In the genomic region with DNA sequence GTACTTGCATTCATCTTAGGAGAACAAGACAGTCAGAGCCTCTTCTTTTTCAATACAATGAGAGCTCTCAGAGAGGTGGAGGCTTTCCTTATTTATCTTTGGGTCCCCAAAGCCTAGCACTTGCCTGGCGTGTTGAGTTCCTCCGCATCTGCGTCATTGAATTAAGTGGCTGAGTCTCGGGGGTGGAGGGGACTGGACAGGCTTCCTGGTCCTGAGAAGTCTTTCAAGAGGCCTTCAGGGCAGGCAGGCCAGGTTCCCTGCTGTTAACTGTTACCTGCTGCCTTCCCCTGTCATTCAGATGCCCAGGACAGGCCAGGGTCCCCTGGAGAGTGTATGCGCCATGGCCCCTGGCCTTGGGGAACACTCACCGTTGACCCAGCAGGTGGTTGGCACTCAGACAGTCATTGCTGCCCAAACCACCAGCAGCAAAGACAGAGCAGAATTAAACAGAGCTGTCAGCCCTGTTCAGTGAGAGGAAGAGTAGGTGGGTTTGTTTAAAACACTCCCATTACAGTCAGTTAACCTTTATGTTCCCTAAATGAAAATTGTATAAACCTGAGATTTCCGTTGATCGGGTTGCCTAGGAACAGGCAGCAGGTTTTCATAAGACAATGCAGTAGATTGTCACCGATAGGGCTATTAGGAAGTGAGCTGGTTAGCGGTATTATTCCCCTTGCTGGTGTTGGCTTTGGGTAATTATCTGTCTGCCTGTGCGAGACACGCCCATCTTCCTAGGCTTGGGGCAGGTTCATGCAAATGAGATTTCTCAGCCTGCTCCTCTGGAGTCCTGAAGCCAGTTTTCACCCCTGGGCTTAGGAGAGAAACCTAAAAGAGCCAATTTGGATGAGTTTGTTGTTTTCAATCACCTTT, we compare ENCODE assay signal across 8 cellular contexts.
DNase-seq lines count a peak whose midpoint lies in the region; ATAC-seq, FAIRE-seq and TF ChIP-seq lines count a peak whose summit lies in the region.

No MANE protein-coding gene starts in this region.

- H2AFZ ChIP-seq in GM12878 (ENCODE audit: control insufficient read depth, low read depth, low read length), result no peak overlapping the region

- in situ Hi-C loops in GM12878 (cut with MboI), result no loop called here

- TF ChIP-seq POLR2A in GM12878 (IDR thresholded peaks at IDR 0.05; ENCODE audit: low read depth, low read length), result no peak

- peak; percentile 98 for ATAC-seq in GM12878
- no peak for ATAC-seq in HG03378 (IDR thresholded peaks at IDR 0.05; ENCODE audit: unreplicated experiment)

- no peak for TF ChIP-seq RAD21 in GM12878 (IDR thresholded peaks at IDR 0.05; ENCODE audit: insufficient read depth, low read depth, low read length)

- no peak; a peak in 1 of 4 replicates for TF ChIP-seq EP300 in GM12878 (IDR thresholded peaks at IDR 0.05; ENCODE audit: borderline replicate concordance in 1 of 2, control insufficient read depth in 1 of 2, low read depth in 2 of 2, low read length in 2 of 2)

- no peak for FAIRE-seq in GM12878 (lab: Jason Lieb, UNC)
- FAIRE-seq in small intestine (lab: Jason Lieb, UNC), result no peak
- no peak for FAIRE-seq in GM19239 (lab: Jason Lieb, UNC)

- no peaks in the 10 kb centered on the region for H4K20me1 ChIP-seq in GM12878 (ENCODE audit: control insufficient read depth, insufficient read depth)

- no peaks in the 10 kb centered on the region for H3K79me2 ChIP-seq in GM12878 (ENCODE audit: control insufficient read depth, insufficient read depth, low read length)

- TF ChIP-seq CTCF in GM12878 (IDR thresholded peaks at IDR 0.05 in 2 of 3, conservative IDR thresholded peaks at IDR 0.05 in 1 of 3; ENCODE audit: control insufficient read depth in 2 of 3, extremely low read depth in 1 of 3, insufficient read depth in 1 of 3, low read depth in 3 of 3, low read length in 3 of 3), result no peak

- POLR2A ChIA-PET in GM12878 (lab: Charles Lee), result interaction anchor here (0.6 kb wide), 1 partner anchor 1715 kb away, joined by 3 read pairs; no protein-coding TSS in a partner anchor

- WGBS in GM12878 (ENCODE audit: insufficient coverage, insufficient replicate concordance, low lambda C conversion rate, missing lambda C conversion rate), result 90% methylated on average over 12 of the region's 12 CpGs
- 26 to 50% (median 37%) methylated on average over 7 of the region's 12 CpGs for WGBS in small intestine, 3 donors

- RAD21 ChIA-PET in GM12878 (lab: Charles Lee; ENCODE audit: unreplicated experiment), result interaction anchor here (0.8 to 1.6 kb wide), 4 partner anchors 8 to 369 kb away, joined by 3 to 4 read pairs (median 3); no protein-coding TSS in a partner anchor

- H3K9ac ChIP-seq in GM12878 (ENCODE audit: control insufficient read depth, insufficient read depth, low read length), result no peak overlapping the region

- intact Hi-C loops in GM12878 (cut with micrococcal nuclease; ENCODE audit: unreplicated experiment), result no loop called here

- no peak overlapping the region for H3K4me2 ChIP-seq in GM12878 (ENCODE audit: control insufficient read depth, insufficient read depth)

- no peaks in the 10 kb centered on the region; the same call in 2 of the 3 replicates for H3K9me3 ChIP-seq in GM12878 (replicated peaks; ENCODE audit: control insufficient read depth, insufficient read depth, low read length)
- H3K9me3 ChIP-seq in small intestine (ENCODE audit: control insufficient read depth, low read depth), result no peaks in the 10 kb centered on the region

- H3K27ac ChIP-seq in GM12878 (ENCODE audit: control insufficient read depth, insufficient read depth) (no peak overlapping the region; the same call in 1 of the 2 replicates), small intestine (ENCODE audit: low read depth in 1 of 2, low read length in 1 of 2) (no peak overlapping the region), caudate nucleus (ENCODE audit: low read depth, low read length) (no peak overlapping the region)

- H3K27me3 ChIP-seq in GM12878 (replicated peaks in 1 of 2; ENCODE audit: control insufficient read depth in 2 of 2, insufficient read depth in 2 of 2, low read length in 1 of 2) (no peaks in the 10 kb centered on the region), small intestine (ENCODE audit: control insufficient read depth in 2 of 2, insufficient read depth in 2 of 2, low read length in 2 of 2) (no peaks in the 10 kb centered on the region)

- peak; percentile 16 for DNase-seq in NCI-H345 (lab: John Stamatoyannopoulos, UW)
- no peak for DNase-seq in NCI-H345 treated with DMSO at 0.1 percent for 48 hours (lab: John Stamatoyannopoulos, UW; ENCODE audit: unreplicated experiment)
- DNase-seq in NCI-H2171 (lab: John Stamatoyannopoulos, UW), result peak; percentile 32
- peak; percentile 38 for DNase-seq in GM12878 (ENCODE audit: low read depth, low spot score)
- peak; percentile 23 for DNase-seq in small intestine
- DNase-seq in GM19239 (ENCODE audit: insufficient read length, low spot score), result no peak
- no peak for DNase-seq in caudate nucleus (lab: John Stamatoyannopoulos, UW)

- SMC1A ChIA-PET in GM12878 (lab: Charles Lee; ENCODE audit: uncharacterized antibody, unreplicated experiment), result interaction anchor here (0.7 to 3.1 kb wide), 3 partner anchors 10 to 157 kb away, joined by 3 to 12 read pairs (median 10); no protein-coding TSS in a partner anchor

- CTCF ChIA-PET in GM12878 (lab: Yijun Ruan, JAX), result interaction anchor here (0.5 to 2.6 kb wide), 11 partner anchors 10 to 510 kb away, joined by 3 to 11 read pairs (median 4); no protein-coding TSS in a partner anchor

- no TSS peak for BruUV-seq in GM12878 (replicated peaks; lab: Mats Ljungman, UMichigan)

- H3K4me3 ChIP-seq in GM12878 (no peak overlapping the region), small intestine (ENCODE audit: low read depth in 1 of 2, low read length in 2 of 2) (no peak overlapping the region)

- H3K36me3 ChIP-seq in GM12878 (ENCODE audit: control insufficient read depth in 2 of 2, insufficient read depth in 2 of 2, low read length in 1 of 2), result peaks cover 4 to 6% of the 10 kb centered on the region in 2 experiments
- peaks cover 0 to 2% of the 10 kb centered on the region in 2 donors for H3K36me3 ChIP-seq in small intestine (ENCODE audit: control insufficient read depth in 2 of 2, insufficient read depth in 2 of 2, low read length in 2 of 2)

- H3K4me1 ChIP-seq in GM12878 (ENCODE audit: control insufficient read depth, insufficient read depth, low read length), result peaks cover 4% of the 10 kb centered on the region
- H3K4me1 ChIP-seq in small intestine (ENCODE audit: control insufficient read depth in 2 of 2, insufficient read depth in 1 of 2, low read depth in 1 of 2, low read length in 1 of 2), result no peaks in the 10 kb centered on the region

TF ChIP-seq in GM12878, 131 proteins besides CTCF, POLR2A, EP300 and RAD21 (continues in another document):
- TF ChIP-seq ZSCAN29 (IDR thresholded peaks at IDR 0.05), result no peak
- peak; percentile 84 for TF ChIP-seq RFX5 (IDR thresholded peaks at IDR 0.05; ENCODE audit: low read depth, low read length)
- TF ChIP-seq, protein P1, sequence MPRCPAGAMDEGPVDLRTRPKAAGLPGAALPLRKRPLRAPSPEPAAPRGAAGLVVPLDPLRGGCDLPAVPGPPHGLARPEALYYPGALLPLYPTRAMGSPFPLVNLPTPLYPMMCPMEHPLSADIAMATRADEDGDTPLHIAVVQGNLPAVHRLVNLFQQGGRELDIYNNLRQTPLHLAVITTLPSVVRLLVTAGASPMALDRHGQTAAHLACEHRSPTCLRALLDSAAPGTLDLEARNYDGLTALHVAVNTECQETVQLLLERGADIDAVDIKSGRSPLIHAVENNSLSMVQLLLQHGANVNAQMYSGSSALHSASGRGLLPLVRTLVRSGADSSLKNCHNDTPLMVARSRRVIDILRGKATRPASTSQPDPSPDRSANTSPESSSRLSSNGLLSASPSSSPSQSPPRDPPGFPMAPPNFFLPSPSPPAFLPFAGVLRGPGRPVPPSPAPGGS (IDR thresholded peaks at IDR 0.05; ENCODE audit: borderline replicate concordance, insufficient read depth, low read depth, low read length, poor library complexity, severe bottlenecking), result peak; percentile 36
- TF ChIP-seq, protein P2, sequence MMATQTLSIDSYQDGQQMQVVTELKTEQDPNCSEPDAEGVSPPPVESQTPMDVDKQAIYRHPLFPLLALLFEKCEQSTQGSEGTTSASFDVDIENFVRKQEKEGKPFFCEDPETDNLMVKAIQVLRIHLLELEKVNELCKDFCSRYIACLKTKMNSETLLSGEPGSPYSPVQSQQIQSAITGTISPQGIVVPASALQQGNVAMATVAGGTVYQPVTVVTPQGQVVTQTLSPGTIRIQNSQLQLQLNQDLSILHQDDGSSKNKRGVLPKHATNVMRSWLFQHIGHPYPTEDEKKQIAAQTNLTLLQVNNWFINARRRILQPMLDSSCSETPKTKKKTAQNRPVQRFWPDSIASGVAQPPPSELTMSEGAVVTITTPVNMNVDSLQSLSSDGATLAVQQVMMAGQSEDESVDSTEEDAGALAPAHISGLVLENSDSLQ (IDR thresholded peaks at IDR 0.05), result peak; percentile 42; the same call in 1 of the 2 replicates
- TF ChIP-seq SPI1 (IDR thresholded peaks at IDR 0.05; ENCODE audit: borderline replicate concordance, insufficient read depth, low read depth, low read length), result peak; percentile 31; the same call in 1 of the 2 replicates
- TF ChIP-seq MTA2 (IDR thresholded peaks at IDR 0.05; ENCODE audit: low read depth), result peak; percentile 53; the same call in 1 of the 2 replicates

Comparison
In these comparisons a context has a peak if more than half of its experiments do, and no peak if none do; other contexts are left out.
1. DNase-seq: peak in NCI-H345 (single experiment), NCI-H2171 (single experiment), GM12878 (single experiment) and small intestine (single experiment); none in NCI-H345 treated with DMSO at 0.1 percent for 48 hours (single experiment), GM19239 (single experiment) and caudate nucleus (0 of 61).